12 cellular contexts compared by ENCODE assay signal in the genomic region with DNA sequence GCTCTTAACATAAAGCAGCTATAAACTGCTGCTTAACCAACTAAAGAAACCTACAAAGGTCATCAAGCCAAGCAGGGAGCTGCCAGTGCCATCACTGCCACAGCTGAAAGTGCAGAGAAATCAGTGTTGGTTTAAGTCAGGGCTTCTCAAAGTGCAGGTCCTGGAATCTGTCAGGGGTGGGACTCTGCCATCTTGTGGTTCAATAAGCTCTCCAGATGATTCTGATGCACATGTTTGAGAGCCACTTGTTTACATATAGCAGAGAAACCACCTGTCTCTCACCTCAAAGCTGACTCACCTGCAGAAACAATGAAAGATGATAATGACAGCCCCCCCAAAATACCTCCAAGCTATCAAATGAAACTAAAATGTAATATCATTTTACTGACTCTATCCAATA. TPM values are rescaled to one million over a fixed set of nuclear protein-coding genes. Genes with fewer than 3 reads are reported as not detected.
DNase-seq lines count a peak whose midpoint lies in the region; ATAC-seq and TF ChIP-seq lines count a peak whose summit lies in the region.
"Had no signal": no experiment of that assay in that cellular context is flagged by ENCODE, and none has a peak within 500 bp of the region (broad histone marks: within the 10 kb centered on the region; RNA-seq: fewer than 3 reads in every experiment).

No MANE protein-coding gene starts in this region.

- no peak overlapping the region for H3K4me3 Mint-ChIP-seq in activated CD4-positive, alpha-beta T cell treated with anti-CD3 and anti-CD28 coated beads, Interleukin-2, amount 10 ng/mL, durations not matched to agents 7 days and 5 days
- H3K4me3 Mint-ChIP-seq in T-cell: no peak overlapping the region
- H3K4me3 Mint-ChIP-seq: activated B cell treated with CpG ODN at 0.5 μM for 24 hours had no signal

- TF ChIP-seq CTCF in Loucy (conservative IDR thresholded peaks at IDR 0.05; ENCODE audit: low read length): peak; percentile 45

- H3K27me3 ChIP-seq in Loucy (ENCODE audit: insufficient read depth, low read length, poor library complexity, severe bottlenecking): no peaks in the 10 kb centered on the region

- no peaks in the 10 kb centered on the region for H3K4me1 Mint-ChIP-seq in activated CD4-positive, alpha-beta T cell treated with anti-CD3 and anti-CD28 coated beads, Interleukin-2, amount 10 ng/mL, durations not matched to agents 7 days and 5 days
- H3K4me1 Mint-ChIP-seq in T-cell: no peaks in the 10 kb centered on the region

- no peaks in the 10 kb centered on the region for H3K36me3 ChIP-seq in Loucy (ENCODE audit: insufficient read depth, low read length)

- no peaks in the 10 kb centered on the region for H3K79me2 ChIP-seq in Loucy (ENCODE audit: insufficient read depth, low read length)

- no peaks in the 10 kb centered on the region for H3K9me3 Mint-ChIP-seq in activated CD4-positive, alpha-beta T cell treated with anti-CD3 and anti-CD28 coated beads, Interleukin-2, amount 10 ng/mL, durations not matched to agents 7 days and 5 days
- H3K9me3 Mint-ChIP-seq in T-cell: no peaks in the 10 kb centered on the region
- H3K9me3 Mint-ChIP-seq: activated B cell treated with CpG ODN at 0.5 μM for 24 hours had no signal

- H3K9me2 ChIP-seq in Loucy (replicated peaks; ENCODE audit: low read depth, low read length): no peaks in the 10 kb centered on the region

- no peak overlapping the region for H3K27ac Mint-ChIP-seq in activated CD4-positive, alpha-beta T cell treated with anti-CD3 and anti-CD28 coated beads, Interleukin-2, amount 10 ng/mL, durations not matched to agents 7 days and 5 days
- no peak overlapping the region for H3K27ac Mint-ChIP-seq in T-cell
- H3K27ac Mint-ChIP-seq: activated B cell treated with CpG ODN at 0.5 μM for 24 hours had no signal

- no peak overlapping the region for H2AFZ ChIP-seq in Loucy (ENCODE audit: low read length)

- H3K4me1 ChIP-seq in Loucy (ENCODE audit: insufficient read depth, low read length, poor library complexity, severe bottlenecking): no peaks in the 10 kb centered on the region

- ATAC-seq in T-cell (replicated peaks in 1 of 4) (peak in 3 of 4 experiments; percentile 46 to 64 (median 47)), HG02759 (IDR thresholded peaks at IDR 0.05; ENCODE audit: unreplicated experiment) (no peak), HG02870 (IDR thresholded peaks at IDR 0.05; ENCODE audit: unreplicated experiment) (no peak), HG02973 (IDR thresholded peaks at IDR 0.05; ENCODE audit: unreplicated experiment) (no peak)

- no peaks in the 10 kb centered on the region for H3K9me3 ChIP-seq in Loucy (ENCODE audit: insufficient read depth, low read depth, low read length)
- H3K9me3 ChIP-seq: Caco-2 had no signal

- H3K4me2 ChIP-seq in Loucy (ENCODE audit: low read depth, low read length, poor library complexity, severe bottlenecking): no peak overlapping the region

- no peak overlapping the region for H3K9ac ChIP-seq in Loucy (ENCODE audit: low read depth, low read length, poor library complexity, severe bottlenecking)

- POLR2A ChIA-PET in activated CD4-positive, alpha-beta T cell treated with anti-CD3 and anti-CD28 coated beads, Interleukin-2, amount 10 ng/mL, durations not matched to agents 7 days and 5 days (lab: Charles Lee): no interaction called here
- POLR2A ChIA-PET in T-cell (lab: Charles Lee): no interaction called here

- H4K20me1 ChIP-seq in Loucy (ENCODE audit: insufficient read depth, low read length, poor library complexity, severe bottlenecking): no peaks in the 10 kb centered on the region

- H3K4me3 ChIP-seq in Loucy (ENCODE audit: low read length, poor library complexity, severe bottlenecking): no peak overlapping the region

- H3F3A ChIP-seq in Loucy (ENCODE audit: low read depth): no peaks in the 10 kb centered on the region

- no peaks in the 10 kb centered on the region for H3K36me3 Mint-ChIP-seq in activated CD4-positive, alpha-beta T cell treated with anti-CD3 and anti-CD28 coated beads, Interleukin-2, amount 10 ng/mL, durations not matched to agents 7 days and 5 days (ENCODE audit: low read depth)
- no peaks in the 10 kb centered on the region for H3K36me3 Mint-ChIP-seq in T-cell

- peaks cover 12% of the 10 kb centered on the region for H3K27me3 Mint-ChIP-seq in activated CD4-positive, alpha-beta T cell treated with anti-CD3 and anti-CD28 coated beads, Interleukin-2, amount 10 ng/mL, durations not matched to agents 7 days and 5 days
- H3K27me3 Mint-ChIP-seq in T-cell: peaks cover 15 to 19% of the 10 kb centered on the region in 2 donors

- CTCF ChIA-PET in activated CD4-positive, alpha-beta T cell treated with anti-CD3 and anti-CD28 coated beads, Interleukin-2, amount 10 ng/mL, durations not matched to agents 7 days and 5 days (lab: Charles Lee): interaction anchor here (0.9 to 2.0 kb wide), 3 partner anchors 10 to 253 kb away, joined by 3 to 6 read pairs (median 3); a partner anchor contains a TSS
- CTCF ChIA-PET in T-cell (lab: Charles Lee): interaction anchor here (0.7 to 1.1 kb wide), 2 partner anchors 49 to 144 kb away, joined by 3 to 4 read pairs; a partner anchor contains a TSS

- peak; percentile 30 for DNase-seq in activated CD4-positive, alpha-beta T cell treated with anti-CD3 and anti-CD28 coated beads, Interleukin-2, amount 10 ng/mL, durations not matched to agents 7 days and 5 days
- DNase-seq in activated CD4-positive, alpha-beta T cell treated with anti-CD3 and anti-CD28 coated beads, Interleukin-2, amount 50 U/mL, for 4 hours: no peak
- no peak for DNase-seq in T-cell
- peak; percentile 23 to 30 for DNase-seq in lung microvascular endothelial cell (ENCODE audit: low read depth in 2 of 2)
- DNase-seq: activated B cell treated with CpG ODN at 0.5 μM for 24 hours; islet precursor cell; stimulated activated CD4-positive, alpha-beta T cell treated with anti-CD3 and anti-CD28 coated beads, Interleukin-12 subunit alpha, Interleukin-12 subunit beta, amount 100 ng/mL, for 4 hours had no signal

RNA-seq across cellular contexts. Expression of a gene that starts 49.3 kb away (rescaled TPM):
- 10 to 100 TPM; 66.8 to 75.3 TPM for total RNA-seq in activated CD4-positive, alpha-beta T cell treated with anti-CD3 and anti-CD28 coated beads, Interleukin-2, amount 10 ng/mL, durations not matched to agents 7 days and 5 days
- 10 to 100 TPM; 42.2 to 48.0 (median 45.8) TPM for total RNA-seq in T-cell
- total RNA-seq in lung microvascular endothelial cell: 34.2 and 36.9 TPM in 2 replicates

Comparison
In these comparisons a context has a peak if more than half of its experiments do, and no peak if none do; other contexts are left out.
1. DNase-seq: peak in activated CD4-positive, alpha-beta T cell treated with anti-CD3 and anti-CD28 coated beads, Interleukin-2, amount 10 ng/mL, durations not matched to agents 7 days and 5 days (single experiment) and lung microvascular endothelial cell (2 of 2); none in activated CD4-positive, alpha-beta T cell treated with anti-CD3 and anti-CD28 coated beads, Interleukin-2, amount 50 U/mL, for 4 hours (0 of 2) and T-cell (0 of 34).
2. ATAC-seq: peak in T-cell (3 of 4); none in HG02759 (single experiment), HG02870 (single experiment) and HG02973 (single experiment).